Comparison of ENCODE assay signal across 23 cellular contexts in genomic region chr14:95834491-95834890, GRCh38. TPM values are rescaled to one million over a fixed set of nuclear protein-coding genes. Genes with fewer than 3 reads are reported as not detected.
A peak's percentile ranks its signal among the peaks of the same experiment; 100 is the strongest.
DNase-seq lines count a peak whose midpoint lies in the region; ATAC-seq and TF ChIP-seq lines count a peak whose summit lies in the region.
"Had no signal": no experiment of that assay in that cellular context is flagged by ENCODE, and none has a peak within 500 bp of the region (broad histone marks: within the 10 kb centered on the region; RNA-seq: fewer than 3 reads in every experiment).

No MANE protein-coding gene starts in this region.

- H3K36me3 ChIP-seq in endodermal cell (ENCODE audit: control insufficient read depth, insufficient read depth, low read length) (no peaks in the 10 kb centered on the region), transverse colon (no peaks in the 10 kb centered on the region)
- H3K36me3 ChIP-seq: BE2C, HAP-1 had no signal

- H3K4me1 ChIP-seq in endodermal cell (ENCODE audit: control insufficient read depth, insufficient read depth, low read length) (no peaks in the 10 kb centered on the region), transverse colon (no peaks in the 10 kb centered on the region)
- H3K4me1 ChIP-seq: BE2C, HAP-1 had no signal

- no peak overlapping the region for H3K9ac ChIP-seq in endodermal cell (ENCODE audit: extremely low read depth, low read length, poor library complexity, severe bottlenecking)

- in situ Hi-C loops in transverse colon (cut with MboI; ENCODE audit: low pct_ligation_motif_present in 1 of 4, low pct_unique_long_range_greater_than_20kb in 1 of 4, low sequenced_read_pairs in 3 of 4): no loop called here

- peaks cover 10% of the 10 kb centered on the region for H3K9me3 Mint-ChIP-seq in endodermal cell
- no peaks in the 10 kb centered on the region for H3K9me3 Mint-ChIP-seq in nephron progenitor cell

- H3K4me1 Mint-ChIP-seq in endodermal cell: peaks cover 12% of the 10 kb centered on the region
- H3K4me1 Mint-ChIP-seq in nephron progenitor cell: peaks cover 52% of the 10 kb centered on the region
- H3K4me1 Mint-ChIP-seq: CD4-positive, CD25-positive, alpha-beta regulatory T cell; CD8-positive, alpha-beta memory T cell had no signal

- WGBS in endodermal cell (ENCODE audit: insufficient coverage in 1 of 2, insufficient read length in 1 of 2), 2 experiments: 73 to 90% methylated on average over 2 of the region's 2 CpGs
- 25 to 26% methylated on average over 2 of the region's 2 CpGs for WGBS in lower leg skin, 2 donors
- WGBS in transverse colon (ENCODE audit: low coverage in 1 of 2), 2 donors: 10% methylated on average over 2 of the region's 2 CpGs; no CpG with 5 or more reads in 1 of the 2 donors

- ATAC-seq in HG03095 (IDR thresholded peaks at IDR 0.05; ENCODE audit: unreplicated experiment): no peak
- ATAC-seq: GM12878, HepG2 had no signal

- intact Hi-C loops in lower leg skin (cut with DNase I; ENCODE audit: low total_unique reads) (no loop called here), transverse colon (cut with DNase I; ENCODE audit: low total_unique reads) (no loop called here)

- no peak for TF ChIP-seq CTCF in endodermal cell (conservative IDR thresholded peaks at IDR 0.05)
- no peak for TF ChIP-seq CTCF in nephron progenitor cell (IDR thresholded peaks at IDR 0.05)
- no peak for TF ChIP-seq CTCF in lower leg skin (IDR thresholded peaks at IDR 0.05)
- TF ChIP-seq CTCF in transverse colon (IDR thresholded peaks at IDR 0.05): no peak

- DNase-seq in ecto neural progenitor cell (ENCODE audit: low spot score) (peak; percentile 23), endodermal cell (no peak), nephron progenitor cell (peak; percentile 16), NCI-H2081 (lab: John Stamatoyannopoulos, UW) (no peak), lower leg skin (ENCODE audit: low spot score in 2 of 2) (no peak), transverse colon (no peak)
- DNase-seq: ACHN; BE2C; C1 segment of cervical spinal cord; CD4-positive, CD25-positive, alpha-beta regulatory T cell; CD8-positive, alpha-beta memory T cell; COR-L47; DMS 273 treated with DMSO at 0.1 percent for 48 hours; DMS53; DND-41; EL had no signal

- H3K27ac Mint-ChIP-seq in endodermal cell: no peak overlapping the region
- H3K27ac Mint-ChIP-seq in nephron progenitor cell: no peak overlapping the region
- H3K27ac Mint-ChIP-seq: CD4-positive, CD25-positive, alpha-beta regulatory T cell; IgD-negative memory B cell had no signal

- H3K4me3 ChIP-seq in endodermal cell (ENCODE audit: low read length): no peak overlapping the region
- H3K4me3 ChIP-seq in lower leg skin (ENCODE audit: low read depth, poor library complexity, severe bottlenecking): no peak overlapping the region
- H3K4me3 ChIP-seq in transverse colon: no peak overlapping the region
- H3K4me3 ChIP-seq: GM12878, HAP-1 had no signal

- peak overlapping the region; percentile 41 for H3K27ac ChIP-seq in endodermal cell (ENCODE audit: low read depth, low read length)
- H3K27ac ChIP-seq in transverse colon: no peak overlapping the region

- H3K9me3 ChIP-seq in endodermal cell (ENCODE audit: control insufficient read depth, low read length) (peaks cover 8% of the 10 kb centered on the region), transverse colon (no peaks in the 10 kb centered on the region)
- H3K9me3 ChIP-seq: BE2C, HAP-1 had no signal

- TF ChIP-seq POLR2A in lower leg skin (IDR thresholded peaks at IDR 0.05) (no peak), transverse colon (IDR thresholded peaks at IDR 0.05) (no peak)

- H3K27me3 Mint-ChIP-seq in endodermal cell (ENCODE audit: insufficient read depth): peaks cover 9% of the 10 kb centered on the region
- H3K27me3 Mint-ChIP-seq in nephron progenitor cell (ENCODE audit: low read depth, poor library complexity): no peaks in the 10 kb centered on the region
- H3K27me3 Mint-ChIP-seq: CD4-positive, CD25-positive, alpha-beta regulatory T cell had no signal

- H3K36me3 Mint-ChIP-seq in endodermal cell (ENCODE audit: low read depth) (no peaks in the 10 kb centered on the region), nephron progenitor cell (ENCODE audit: low read depth) (no peaks in the 10 kb centered on the region)
- H3K36me3 Mint-ChIP-seq: CD4-positive, CD25-positive, alpha-beta regulatory T cell; CD8-positive, alpha-beta memory T cell; IgD-negative memory B cell had no signal

- H3K27me3 ChIP-seq in endodermal cell (ENCODE audit: control insufficient read depth, insufficient read depth, low read length, poor library complexity, severe bottlenecking) (no peaks in the 10 kb centered on the region), transverse colon (no peaks in the 10 kb centered on the region)
- H3K27me3 ChIP-seq: BE2C had no signal

- no peak for TF ChIP-seq EP300 in transverse colon (IDR thresholded peaks at IDR 0.05; ENCODE audit: low read depth)

- H3K4me3 Mint-ChIP-seq in endodermal cell: no peak overlapping the region
- H3K4me3 Mint-ChIP-seq in nephron progenitor cell: no peak overlapping the region
- H3K4me3 Mint-ChIP-seq: CD4-positive, CD25-positive, alpha-beta regulatory T cell; CD8-positive, alpha-beta memory T cell; IgD-negative memory B cell had no signal

RNA-seq across cellular contexts. Expression of gene TUNAR, which starts 42.1 kb away (rescaled TPM):
- total RNA-seq in endodermal cell (10 to 100 TPM; 26.2 to 30.0 TPM), lower leg skin (under 1 TPM in 1 of 4 donors, not detected in 3; 0.10 TPM), transverse colon (not detected)
- 10.0 TPM for polyA plus RNA-seq in endodermal cell (2013, experiment 1 of 2)
- 8.7 TPM for polyA plus RNA-seq in endodermal cell (2013, experiment 2 of 2)
- total RNA-seq: CD4-positive, CD25-positive, alpha-beta regulatory T cell; CD8-positive, alpha-beta memory T cell; G401; GM12878; H4; HepG2 had no signal
- polyA plus RNA-seq: CD4-positive, CD25-positive, alpha-beta regulatory T cell; CD8-positive, alpha-beta memory T cell; HepG2; IgD-negative memory B cell had no signal

Comparison
In these comparisons a context has a peak if more than half of its experiments do, and no peak if none do; other contexts are left out.
1. DNase-seq: peak in ecto neural progenitor cell (single experiment) and nephron progenitor cell (single experiment); none in endodermal cell (single experiment), NCI-H2081 (0 of 2), lower leg skin (0 of 2) and transverse colon (single experiment).
2. RNA of gene TUNAR, which starts 42.1 kb away (total RNA-seq): 26.2 to 30.0 TPM in endodermal cell; 0.10 TPM in lower leg skin and not detected in transverse colon; every median in the first group is over 10 times any median in the second.